Comparison of ENCODE assay signal across 16 cellular contexts in genomic region chr3:94524102-94524922, GRCh38.
DNase-seq lines count a peak whose midpoint lies in the region; ATAC-seq and TF ChIP-seq lines count a peak whose summit lies in the region.
"Had no signal": no experiment of that assay in that cellular context is flagged by ENCODE, and none has a peak within 500 bp of the region (broad histone marks: within the 10 kb centered on the region; RNA-seq: fewer than 3 reads in every experiment).

No MANE protein-coding gene starts in this region.

- H3K36me3 Mint-ChIP-seq in activated CD4-positive, alpha-beta T cell treated with anti-CD3 and anti-CD28 coated beads, Interleukin-2, amount 10 ng/mL, durations not matched to agents 24 days and 14 days (ENCODE audit: low read depth), result no peaks in the 10 kb centered on the region
- H3K36me3 Mint-ChIP-seq: naive thymus-derived CD4-positive, alpha-beta T cell had no signal

- no peaks in the 10 kb centered on the region for H3K9me3 Mint-ChIP-seq in activated CD4-positive, alpha-beta T cell treated with anti-CD3 and anti-CD28 coated beads, Interleukin-2, amount 10 ng/mL, durations not matched to agents 24 days and 14 days
- H3K9me3 Mint-ChIP-seq: activated CD8-positive, alpha-beta T cell treated with anti-CD3 and anti-CD28 coated beads for 36 hours had no signal

- H2BK5ac ChIP-seq in mesendoderm (ENCODE audit: low read length) (no peak overlapping the region), trophoblast cell (ENCODE audit: low read depth, low read length, poor library complexity) (no peak overlapping the region)

- H4K8ac ChIP-seq in mesendoderm (ENCODE audit: low read depth, low read length), result no peak overlapping the region
- H4K8ac ChIP-seq in trophoblast cell (ENCODE audit: low read depth, low read length), result no peak overlapping the region

- H3K4ac ChIP-seq in mesendoderm (ENCODE audit: low read depth, low read length) (no peak overlapping the region), trophoblast cell (ENCODE audit: low read depth, low read length) (no peak overlapping the region)

- peak overlapping the region; percentile 83 for H3K27ac ChIP-seq in cardiac muscle cell
- H3K27ac ChIP-seq in right atrium auricular region, result no peak overlapping the region
- H3K27ac ChIP-seq in body of pancreas, result peak overlapping the region in 2 of 4 donors; percentile 9 to 48
- no peak overlapping the region for H3K27ac ChIP-seq in mesendoderm (ENCODE audit: low read depth, low read length)
- no peak overlapping the region for H3K27ac ChIP-seq in trophoblast cell (ENCODE audit: low read depth, low read length)
- H3K27ac ChIP-seq: HL-60, sigmoid colon had no signal

- H3K4me3 Mint-ChIP-seq in activated CD4-positive, alpha-beta T cell treated with anti-CD3 and anti-CD28 coated beads, Interleukin-2, amount 10 ng/mL, durations not matched to agents 24 days and 14 days, result no peak overlapping the region
- H3K4me3 Mint-ChIP-seq: activated CD8-positive, alpha-beta T cell treated with anti-CD3 and anti-CD28 coated beads for 36 hours; naive thymus-derived CD4-positive, alpha-beta T cell had no signal

- H4K91ac ChIP-seq in trophoblast cell (ENCODE audit: low read depth, low read length), result no peak overlapping the region

- H3K27me3 ChIP-seq in cardiac muscle cell (no peaks in the 10 kb centered on the region), right atrium auricular region (no peaks in the 10 kb centered on the region), body of pancreas (no peaks in the 10 kb centered on the region), mesendoderm (ENCODE audit: insufficient read depth, low read length, poor library complexity) (no peaks in the 10 kb centered on the region), trophoblast cell (ENCODE audit: insufficient read depth, low read length) (no peaks in the 10 kb centered on the region)
- H3K27me3 ChIP-seq: sigmoid colon had no signal

- H3K27me3 Mint-ChIP-seq in activated CD4-positive, alpha-beta T cell treated with anti-CD3 and anti-CD28 coated beads, Interleukin-2, amount 10 ng/mL, durations not matched to agents 24 days and 14 days, result no peaks in the 10 kb centered on the region
- H3K27me3 Mint-ChIP-seq: activated CD8-positive, alpha-beta T cell treated with anti-CD3 and anti-CD28 coated beads for 36 hours; naive thymus-derived CD4-positive, alpha-beta T cell had no signal

- intact Hi-C loops in body of pancreas (cut with DNase I), result no loop called here
- intact Hi-C loops in activated CD4-positive, alpha-beta T cell treated with anti-CD3 and anti-CD28 coated beads, Interleukin-2, amount 10 ng/mL, durations not matched to agents 24 days and 14 days (cut with micrococcal nuclease), result no loop called here

- no peak overlapping the region for H2BK15ac ChIP-seq in mesendoderm (replicated peaks; ENCODE audit: low read depth)

- H2AK5ac ChIP-seq in mesendoderm (ENCODE audit: low read length) (no peak overlapping the region), trophoblast cell (ENCODE audit: low read length) (no peak overlapping the region)

- H3K56ac ChIP-seq in mesendoderm (ENCODE audit: low read length), result no peak overlapping the region

- DNase-seq in cardiac muscle cell (ENCODE audit: low read depth in 1 of 2, low spot score in 1 of 2) (peak in 1 of 2 donors; percentile 69), right atrium auricular region (ENCODE audit: low spot score) (no peak), body of pancreas (peak in 3 of 4 donors; percentile 20 to 25 (median 25)), mesendoderm (peak; percentile 6), trophoblast cell (no peak), D341Med (ENCODE audit: low spot score) (no peak)
- DNase-seq in activated CD4-positive, alpha-beta T cell treated with anti-CD3 and anti-CD28 coated beads, Interleukin-2, amount 10 ng/mL, durations not matched to agents 24 days and 14 days, result no peak
- DNase-seq: activated CD8-positive, alpha-beta T cell treated with anti-CD3 and anti-CD28 coated beads for 36 hours; HCEC 1CT; naive thymus-derived CD4-positive, alpha-beta T cell; NCI-H187; NK-92 treated with Interleukin-12 subunit alpha and Interleukin-12 subunit beta, amount 100 ng/mL, for 24 hours; sigmoid colon; stimulated activated CD4-positive, alpha-beta T cell treated with anti-CD3 and anti-CD28 coated beads, Interleukin-4, amount 100 ng/mL, for 24 hours had no signal

- H3K9me3 ChIP-seq in cardiac muscle cell (ENCODE audit: low read depth), result no peaks in the 10 kb centered on the region
- no peaks in the 10 kb centered on the region for H3K9me3 ChIP-seq in right atrium auricular region
- H3K9me3 ChIP-seq in body of pancreas, result no peaks in the 10 kb centered on the region
- no peaks in the 10 kb centered on the region for H3K9me3 ChIP-seq in trophoblast cell (ENCODE audit: insufficient read depth, low read depth, low read length)
- H3K9me3 ChIP-seq: sigmoid colon had no signal

- no peak overlapping the region for H3K14ac ChIP-seq in trophoblast cell (ENCODE audit: low read length)

- H3K4me1 ChIP-seq in cardiac muscle cell (ENCODE audit: low read depth), result peaks cover 47% of the 10 kb centered on the region
- no peaks in the 10 kb centered on the region for H3K4me1 ChIP-seq in right atrium auricular region
- peaks cover 19% of the 10 kb centered on the region for H3K4me1 ChIP-seq in body of pancreas
- H3K4me1 ChIP-seq in mesendoderm (ENCODE audit: control insufficient read depth, low read depth, low read length), result no peaks in the 10 kb centered on the region
- H3K4me1 ChIP-seq in trophoblast cell (ENCODE audit: control insufficient read depth in 1 of 2, insufficient read depth in 2 of 2, low read length in 2 of 2), result no peaks in the 10 kb centered on the region

- no peaks in the 10 kb centered on the region for H3K79me1 ChIP-seq in mesendoderm (ENCODE audit: low read length)
- H3K79me1 ChIP-seq in trophoblast cell (ENCODE audit: low read length), result no peaks in the 10 kb centered on the region

- H3K18ac ChIP-seq in mesendoderm (ENCODE audit: low read length), result no peak overlapping the region
- H3K18ac ChIP-seq in trophoblast cell (ENCODE audit: low read length), result no peak overlapping the region

- no peak overlapping the region for H3K23ac ChIP-seq in mesendoderm (ENCODE audit: low read length)
- no peak overlapping the region for H3K23ac ChIP-seq in trophoblast cell (ENCODE audit: low read length)

- no peak for TF ChIP-seq POLR2A in body of pancreas (IDR thresholded peaks at IDR 0.05)

- H3K79me2 ChIP-seq in mesendoderm (ENCODE audit: control insufficient read depth, insufficient read depth, low read length) (no peaks in the 10 kb centered on the region), trophoblast cell (ENCODE audit: control insufficient read depth, insufficient read depth, low read length, poor library complexity) (no peaks in the 10 kb centered on the region)

- H2BK120ac ChIP-seq in mesendoderm (ENCODE audit: low read depth, low read length) (no peak overlapping the region), trophoblast cell (ENCODE audit: insufficient read depth, low read length, poor library complexity) (no peak overlapping the region)

- H4K5ac ChIP-seq in mesendoderm (ENCODE audit: low read length), result no peak overlapping the region

- H3K9ac ChIP-seq in mesendoderm (ENCODE audit: low read length), result no peak overlapping the region
- no peak overlapping the region for H3K9ac ChIP-seq in trophoblast cell (ENCODE audit: low read length)

- no peak overlapping the region for H3K27ac Mint-ChIP-seq in activated CD4-positive, alpha-beta T cell treated with anti-CD3 and anti-CD28 coated beads, Interleukin-2, amount 10 ng/mL, durations not matched to agents 24 days and 14 days
- H3K27ac Mint-ChIP-seq: activated CD8-positive, alpha-beta T cell treated with anti-CD3 and anti-CD28 coated beads for 36 hours; naive thymus-derived CD4-positive, alpha-beta T cell had no signal

- no peak overlapping the region for H2BK12ac ChIP-seq in trophoblast cell (ENCODE audit: low read length)

- ATAC-seq in body of pancreas (peak; percentile 61), GM21717 (IDR thresholded peaks at IDR 0.05; ENCODE audit: unreplicated experiment) (no peak)
- ATAC-seq: activated CD8-positive, alpha-beta T cell treated with anti-CD3 and anti-CD28 coated beads for 36 hours; naive thymus-derived CD4-positive, alpha-beta T cell had no signal

- WGBS in body of pancreas, 2 donors, result 11 to 16% methylated on average over 9 of the region's 9 CpGs
- no CpG with 5 or more reads among the region's 9 CpGs for WGBS in mesendoderm (ENCODE audit: extremely low coverage, insufficient coverage, low lambda C conversion rate)
- no CpG with 5 or more reads among the region's 9 CpGs for WGBS in trophoblast cell (ENCODE audit: extremely low coverage, insufficient coverage, insufficient read length)

- no peak for TF ChIP-seq CTCF in cardiac muscle cell (IDR thresholded peaks at IDR 0.05; ENCODE audit: low read depth, low read length)
- no peak for TF ChIP-seq CTCF in right atrium auricular region (IDR thresholded peaks at IDR 0.05)
- no peak for TF ChIP-seq CTCF in body of pancreas (IDR thresholded peaks at IDR 0.05)

- no peak overlapping the region for H4K12ac ChIP-seq in trophoblast cell (ENCODE audit: low read depth, low read length)

- H3K36me3 ChIP-seq in cardiac muscle cell (no peaks in the 10 kb centered on the region), right atrium auricular region (no peaks in the 10 kb centered on the region), body of pancreas (replicated peaks in 1 of 2; ENCODE audit: insufficient read depth in 1 of 2, low read depth in 2 of 2) (no peaks in the 10 kb centered on the region), mesendoderm (ENCODE audit: control insufficient read depth, insufficient read depth, low read length) (no peaks in the 10 kb centered on the region), trophoblast cell (ENCODE audit: control insufficient read depth in 1 of 2, insufficient read depth in 2 of 2, low read length in 2 of 2) (no peaks in the 10 kb centered on the region)
- H3K36me3 ChIP-seq: sigmoid colon had no signal

- H3K4me2 ChIP-seq in mesendoderm (ENCODE audit: low read length), result no peak overlapping the region
- no peak overlapping the region for H3K4me2 ChIP-seq in trophoblast cell (ENCODE audit: low read length)

- no peak overlapping the region for H2AFZ ChIP-seq in trophoblast cell (ENCODE audit: insufficient read depth, low read length, poor library complexity)

- no peak overlapping the region for H3K4me3 ChIP-seq in cardiac muscle cell
- H3K4me3 ChIP-seq in right atrium auricular region, result no peak overlapping the region
- H3K4me3 ChIP-seq in body of pancreas, result no peak overlapping the region
- H3K4me3 ChIP-seq in mesendoderm (ENCODE audit: low read length), result no peak overlapping the region
- no peak overlapping the region for H3K4me3 ChIP-seq in trophoblast cell (ENCODE audit: low read depth, low read length)
- H3K4me3 ChIP-seq: sigmoid colon had no signal

- no peaks in the 10 kb centered on the region for H3K4me1 Mint-ChIP-seq in activated CD4-positive, alpha-beta T cell treated with anti-CD3 and anti-CD28 coated beads, Interleukin-2, amount 10 ng/mL, durations not matched to agents 24 days and 14 days
- H3K4me1 Mint-ChIP-seq: naive thymus-derived CD4-positive, alpha-beta T cell had no signal

Comparison
In these comparisons a context has a peak if more than half of its experiments do, and no peak if none do; other contexts are left out.
1. DNase-seq: peak in body of pancreas (3 of 4) and mesendoderm (single experiment); none in right atrium auricular region (single experiment), activated CD4-positive, alpha-beta T cell treated with anti-CD3 and anti-CD28 coated beads, Interleukin-2, amount 10 ng/mL, durations not matched to agents 24 days and 14 days (single experiment), trophoblast cell (0 of 2) and D341Med (single experiment).